2 cellular contexts compared by ENCODE assay signal in the genomic region with DNA sequence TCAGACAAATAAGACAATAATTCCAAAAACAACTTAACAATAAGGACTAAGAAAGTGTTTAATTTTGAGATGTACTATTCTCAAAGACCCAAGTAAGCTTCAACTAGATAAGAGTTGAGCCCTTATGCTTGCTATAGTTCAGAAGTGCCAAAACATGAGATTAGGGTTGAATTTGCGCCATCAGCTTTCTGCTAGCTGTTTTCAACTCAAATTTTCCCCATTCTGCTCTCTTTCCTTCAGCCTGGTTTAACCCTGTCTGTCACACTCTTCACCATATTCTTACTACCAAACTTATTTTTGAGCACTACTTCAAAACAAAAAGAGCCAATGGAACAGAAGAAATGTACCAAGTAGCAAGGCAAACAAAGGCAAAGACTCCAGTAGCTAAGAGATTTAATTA.
TF ChIP-seq lines count a peak whose summit lies in the region.

No MANE protein-coding gene starts in this region.

TF ChIP-seq in SK-N-SH, 30 proteins besides CTCF, POLR2A, EP300 and RAD21 (continued from another document):
- TF ChIP-seq, protein P1, sequence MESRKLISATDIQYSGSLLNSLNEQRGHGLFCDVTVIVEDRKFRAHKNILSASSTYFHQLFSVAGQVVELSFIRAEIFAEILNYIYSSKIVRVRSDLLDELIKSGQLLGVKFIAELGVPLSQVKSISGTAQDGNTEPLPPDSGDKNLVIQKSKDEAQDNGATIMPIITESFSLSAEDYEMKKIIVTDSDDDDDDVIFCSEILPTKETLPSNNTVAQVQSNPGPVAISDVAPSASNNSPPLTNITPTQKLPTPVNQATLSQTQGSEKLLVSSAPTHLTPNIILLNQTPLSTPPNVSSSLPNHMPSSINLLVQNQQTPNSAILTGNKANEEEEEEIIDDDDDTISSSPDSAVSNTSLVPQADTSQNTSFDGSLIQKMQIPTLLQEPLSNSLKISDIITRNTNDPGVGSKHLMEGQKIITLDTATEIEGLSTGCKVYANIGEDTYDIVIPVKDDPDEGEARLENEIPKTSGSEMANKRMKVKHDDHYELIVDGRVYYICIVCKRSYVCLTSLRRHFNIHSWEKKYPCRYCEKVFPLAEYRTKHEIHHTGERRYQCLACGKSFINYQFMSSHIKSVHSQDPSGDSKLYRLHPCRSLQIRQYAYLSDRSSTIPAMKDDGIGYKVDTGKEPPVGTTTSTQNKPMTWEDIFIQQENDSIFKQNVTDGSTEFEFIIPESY (IDR thresholded peaks at IDR 0.05; ENCODE audit: borderline replicate concordance, low read depth): no peak
- TF ChIP-seq FOXJ3 (CRISPR knock-in tag; IDR thresholded peaks at IDR 0.05): no peak
- TF ChIP-seq YY1 (IDR thresholded peaks at IDR 0.05; ENCODE audit: low read depth): no peak
- no peak for TF ChIP-seq NRF1 (IDR thresholded peaks at IDR 0.05; ENCODE audit: low read depth, low read length)
- TF ChIP-seq, protein P2, sequence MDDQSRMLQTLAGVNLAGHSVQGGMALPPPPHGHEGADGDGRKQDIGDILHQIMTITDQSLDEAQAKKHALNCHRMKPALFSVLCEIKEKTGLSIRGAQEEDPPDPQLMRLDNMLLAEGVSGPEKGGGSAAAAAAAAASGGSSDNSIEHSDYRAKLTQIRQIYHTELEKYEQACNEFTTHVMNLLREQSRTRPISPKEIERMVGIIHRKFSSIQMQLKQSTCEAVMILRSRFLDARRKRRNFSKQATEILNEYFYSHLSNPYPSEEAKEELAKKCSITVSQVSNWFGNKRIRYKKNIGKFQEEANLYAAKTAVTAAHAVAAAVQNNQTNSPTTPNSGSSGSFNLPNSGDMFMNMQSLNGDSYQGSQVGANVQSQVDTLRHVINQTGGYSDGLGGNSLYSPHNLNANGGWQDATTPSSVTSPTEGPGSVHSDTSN (IDR thresholded peaks at IDR 0.05): no peak

TF ChIP-seq in SK-N-SH treated with all-trans-retinoic acid at 6 μM for 48 hours, 23 proteins besides CTCF, POLR2A, EP300 and RAD21 (continued from another document):
- TF ChIP-seq, protein P3, sequence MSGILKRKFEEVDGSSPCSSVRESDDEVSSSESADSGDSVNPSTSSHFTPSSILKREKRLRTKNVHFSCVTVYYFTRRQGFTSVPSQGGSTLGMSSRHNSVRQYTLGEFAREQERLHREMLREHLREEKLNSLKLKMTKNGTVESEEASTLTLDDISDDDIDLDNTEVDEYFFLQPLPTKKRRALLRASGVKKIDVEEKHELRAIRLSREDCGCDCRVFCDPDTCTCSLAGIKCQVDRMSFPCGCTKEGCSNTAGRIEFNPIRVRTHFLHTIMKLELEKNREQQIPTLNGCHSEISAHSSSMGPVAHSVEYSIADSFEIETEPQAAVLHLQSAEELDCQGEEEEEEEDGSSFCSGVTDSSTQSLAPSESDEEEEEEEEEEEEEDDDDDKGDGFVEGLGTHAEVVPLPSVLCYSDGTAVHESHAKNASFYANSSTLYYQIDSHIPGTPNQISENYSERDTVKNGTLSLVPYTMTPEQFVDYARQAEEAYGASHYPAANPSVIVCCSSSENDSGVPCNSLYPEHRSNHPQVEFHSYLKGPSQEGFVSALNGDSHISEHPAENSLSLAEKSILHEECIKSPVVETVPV (CRISPR knock-in tag; IDR thresholded peaks at IDR 0.05): no peak
- TF ChIP-seq, protein P4, sequence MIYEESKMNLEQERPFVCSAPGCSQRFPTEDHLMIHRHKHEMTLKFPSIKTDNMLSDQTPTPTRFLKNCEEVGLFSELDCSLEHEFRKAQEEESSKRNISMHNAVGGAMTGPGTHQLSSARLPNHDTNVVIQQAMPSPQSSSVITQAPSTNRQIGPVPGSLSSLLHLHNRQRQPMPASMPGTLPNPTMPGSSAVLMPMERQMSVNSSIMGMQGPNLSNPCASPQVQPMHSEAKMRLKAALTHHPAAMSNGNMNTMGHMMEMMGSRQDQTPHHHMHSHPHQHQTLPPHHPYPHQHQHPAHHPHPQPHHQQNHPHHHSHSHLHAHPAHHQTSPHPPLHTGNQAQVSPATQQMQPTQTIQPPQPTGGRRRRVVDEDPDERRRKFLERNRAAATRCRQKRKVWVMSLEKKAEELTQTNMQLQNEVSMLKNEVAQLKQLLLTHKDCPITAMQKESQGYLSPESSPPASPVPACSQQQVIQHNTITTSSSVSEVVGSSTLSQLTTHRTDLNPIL (CRISPR knock-in tag; IDR thresholded peaks at IDR 0.05; ENCODE audit: low read depth): no peak
- TF ChIP-seq ZFP3 (CRISPR knock-in tag; IDR thresholded peaks at IDR 0.05) (no peak), TOX (CRISPR knock-in tag; IDR thresholded peaks at IDR 0.05; ENCODE audit: borderline replicate concordance) (no peak), ESRRG (CRISPR knock-in tag; IDR thresholded peaks at IDR 0.05) (no peak), GLIS3 (CRISPR knock-in tag; IDR thresholded peaks at IDR 0.05) (no peak), CSDC2 (CRISPR knock-in tag; IDR thresholded peaks at IDR 0.05) (no peak), ZNF70 (CRISPR knock-in tag; IDR thresholded peaks at IDR 0.05) (no peak), BACH2 (CRISPR knock-in tag; IDR thresholded peaks at IDR 0.05; ENCODE audit: borderline replicate concordance) (no peak), ISL1 (CRISPR knock-in tag; IDR thresholded peaks at IDR 0.05) (no peak)
- TF ChIP-seq, protein P5, sequence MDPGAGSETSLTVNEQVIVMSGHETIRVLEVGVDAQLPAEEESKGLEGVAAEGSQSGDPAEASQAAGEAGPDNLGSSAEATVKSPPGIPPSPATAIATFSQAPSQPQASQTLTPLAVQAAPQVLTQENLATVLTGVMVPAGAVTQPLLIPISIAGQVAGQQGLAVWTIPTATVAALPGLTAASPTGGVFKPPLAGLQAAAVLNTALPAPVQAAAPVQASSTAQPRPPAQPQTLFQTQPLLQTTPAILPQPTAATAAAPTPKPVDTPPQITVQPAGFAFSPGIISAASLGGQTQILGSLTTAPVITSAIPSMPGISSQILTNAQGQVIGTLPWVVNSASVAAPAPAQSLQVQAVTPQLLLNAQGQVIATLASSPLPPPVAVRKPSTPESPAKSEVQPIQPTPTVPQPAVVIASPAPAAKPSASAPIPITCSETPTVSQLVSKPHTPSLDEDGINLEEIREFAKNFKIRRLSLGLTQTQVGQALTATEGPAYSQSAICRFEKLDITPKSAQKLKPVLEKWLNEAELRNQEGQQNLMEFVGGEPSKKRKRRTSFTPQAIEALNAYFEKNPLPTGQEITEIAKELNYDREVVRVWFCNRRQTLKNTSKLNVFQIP (CRISPR knock-in tag; IDR thresholded peaks at IDR 0.05; ENCODE audit: borderline replicate concordance, low read depth): no peak
